ENCODE assay signal across 21 cellular contexts in the genomic region with DNA sequence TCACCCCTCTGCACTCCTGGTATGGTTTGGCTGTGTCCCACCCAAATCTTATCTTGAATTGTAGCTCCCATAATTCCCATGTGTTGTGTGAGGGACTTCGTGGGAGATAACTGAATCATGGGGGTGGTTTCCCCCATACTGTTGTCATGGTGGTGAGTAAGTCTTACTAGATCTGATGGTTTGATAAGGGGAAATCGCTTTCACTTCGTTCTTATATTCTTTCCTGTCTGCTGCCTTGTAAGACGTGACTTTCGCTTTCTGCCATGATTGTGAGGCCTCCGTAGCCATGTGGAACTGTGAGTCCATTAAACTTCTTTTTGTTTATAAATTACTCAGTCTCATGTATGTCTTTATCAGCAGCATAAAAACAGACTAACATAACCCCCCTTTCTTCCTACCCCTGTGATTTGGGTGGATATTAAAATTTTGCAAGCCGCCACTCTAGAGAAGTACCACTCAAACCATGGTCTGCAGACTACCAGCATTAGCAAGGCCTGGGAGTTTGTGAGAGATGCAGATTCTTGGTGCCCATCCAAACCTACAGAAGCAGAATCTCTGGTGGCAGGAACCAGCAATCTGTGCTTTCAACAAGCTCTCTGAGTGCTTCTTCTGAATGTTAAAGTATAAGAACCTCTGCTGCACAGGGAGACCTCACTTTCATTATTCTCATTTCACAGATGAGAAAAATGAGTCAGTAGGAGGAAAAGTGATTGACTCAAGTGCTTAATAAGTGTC.
"Had no signal": no experiment of that assay in that cellular context is flagged by ENCODE, and none has a peak within 500 bp of the region (broad histone marks: within the 10 kb centered on the region; RNA-seq: fewer than 3 reads in every experiment).

No MANE protein-coding gene starts in this region.

- H3K4me1 Mint-ChIP-seq: activated naive CD8-positive, alpha-beta T cell treated with anti-CD3 and anti-CD28 coated beads, Interleukin-2, amount 50 U/mL, for 24 hours; central memory CD8-positive, alpha-beta T cell had no signal

- DNase-seq: activated CD4-positive, alpha-beta memory T cell treated with anti-CD3 and anti-CD28 coated beads for 36 hours; activated CD4-positive, alpha-beta T cell treated with anti-CD3 and anti-CD28 coated beads for 48 hours; activated CD8-positive, alpha-beta memory T cell treated with anti-CD3 and anti-CD28 coated beads for 24 hours; activated effector memory CD4-positive, alpha-beta T cell treated with anti-CD3 and anti-CD28 coated beads, Interleukin-2, amount 50 U/mL, for 16 hours; activated naive CD4-positive, alpha-beta T cell treated with Interleukin-2 at 50 U/mL for 16 hours; activated naive CD8-positive, alpha-beta T cell treated with anti-CD3 and anti-CD28 coated beads, Interleukin-2, amount 50 U/mL, for 24 hours; activated T-cell treated with anti-CD3 and anti-CD28 coated beads, Interleukin-2, amount 50 U/mL, for 4 hours; amniotic stem cell; MM.1S; NCI-H1105 treated with DMSO at 0.1 percent for 48 hours; NCI-H1436 treated with DMSO at 0.1 percent for 48 hours; NCI-H187; NCI-H2081 treated with DMSO at 0.1 percent for 48 hours; NCI-H446; NCI-H524; Peyer's patch; SIG-M5; T-helper 1 cell had no signal

- H3K36me3 Mint-ChIP-seq: activated CD4-positive, alpha-beta memory T cell treated with anti-CD3 and anti-CD28 coated beads for 36 hours; activated naive CD4-positive, alpha-beta T cell treated with anti-CD3 and anti-CD28 coated beads, Interleukin-2, amount 50 U/mL, for 72 hours; brain had no signal

- H3K9me3 Mint-ChIP-seq: activated T-cell treated with anti-CD3 and anti-CD28 coated beads, Interleukin-2, amount 50 U/mL, for 4 hours had no signal

- H3K4me3 Mint-ChIP-seq: activated CD4-positive, alpha-beta memory T cell treated with anti-CD3 and anti-CD28 coated beads for 36 hours; activated naive CD8-positive, alpha-beta T cell treated with anti-CD3 and anti-CD28 coated beads, Interleukin-2, amount 50 U/mL, for 24 hours; activated T-cell treated with anti-CD3 and anti-CD28 coated beads, Interleukin-2, amount 50 U/mL, for 4 hours; brain; central memory CD8-positive, alpha-beta T cell had no signal

- H3K27ac Mint-ChIP-seq: activated CD4-positive, alpha-beta memory T cell treated with anti-CD3 and anti-CD28 coated beads for 36 hours; activated naive CD4-positive, alpha-beta T cell treated with anti-CD3 and anti-CD28 coated beads, Interleukin-2, amount 50 U/mL, for 72 hours; activated naive CD8-positive, alpha-beta T cell treated with anti-CD3 and anti-CD28 coated beads, Interleukin-2, amount 50 U/mL, for 24 hours; brain had no signal

- H3K27me3 Mint-ChIP-seq: activated CD4-positive, alpha-beta memory T cell treated with anti-CD3 and anti-CD28 coated beads for 36 hours; activated naive CD8-positive, alpha-beta T cell treated with anti-CD3 and anti-CD28 coated beads, Interleukin-2, amount 50 U/mL, for 24 hours; central memory CD8-positive, alpha-beta T cell had no signal
